Comparison of ENCODE assay signal across 8 cellular contexts in genomic region chr15:31869640-31870335, GRCh38. TPM values are rescaled to one million over a fixed set of nuclear protein-coding genes. Genes with fewer than 3 reads are reported as not detected.
DNase-seq lines count a peak whose midpoint lies in the region; ATAC-seq and TF ChIP-seq lines count a peak whose summit lies in the region.

No MANE protein-coding gene starts in this region.

- H3K4me3 Mint-ChIP-seq in neural progenitor cell: peak overlapping the region; percentile 90

- peaks cover 18% of the 10 kb centered on the region for H4K20me1 ChIP-seq in neural progenitor cell (ENCODE audit: low read depth)

- no peaks in the 10 kb centered on the region for H3K36me3 Mint-ChIP-seq in neural progenitor cell

- H3F3A ChIP-seq in neural progenitor cell (ENCODE audit: low read depth): peaks cover 6% of the 10 kb centered on the region

- H3K27me3 ChIP-seq in esophagus (ENCODE audit: control insufficient read depth in 1 of 2, insufficient read depth in 2 of 2, low read length in 2 of 2) (no peaks in the 10 kb centered on the region), neural progenitor cell (peaks cover 27% of the 10 kb centered on the region)

- H3K79me2 ChIP-seq in neural progenitor cell (ENCODE audit: low read depth): no peaks in the 10 kb centered on the region

- H3K4me3 ChIP-seq in esophagus (ENCODE audit: low read depth in 1 of 2, low read length in 2 of 2): peak overlapping the region; percentile 65 to 82
- H3K4me3 ChIP-seq in neural progenitor cell: peak overlapping the region; percentile 52

- ATAC-seq in GM21367 (IDR thresholded peaks at IDR 0.05; ENCODE audit: unreplicated experiment) (no peak), GM19455 (IDR thresholded peaks at IDR 0.05; ENCODE audit: unreplicated experiment) (no peak)

- no peaks in the 10 kb centered on the region for H3K9me3 ChIP-seq in esophagus (ENCODE audit: control insufficient read depth in 2 of 2, insufficient read depth in 1 of 2, low read depth in 1 of 2, low read length in 1 of 2)
- H3K9me3 ChIP-seq in neural progenitor cell (ENCODE audit: low read depth): no peaks in the 10 kb centered on the region

- H3K27ac ChIP-seq in esophagus (ENCODE audit: low read depth in 2 of 2, low read length in 1 of 2) (peak overlapping the region in 1 of 2 donors; percentile 14), neural progenitor cell (no peak overlapping the region)

- DNase-seq in activated CD8-positive, alpha-beta memory T cell treated with anti-CD3 and anti-CD28 coated beads for 24 hours: peak; percentile 62
- no peak for DNase-seq in activated CD8-positive, alpha-beta memory T cell treated with anti-CD3 and anti-CD28 coated beads, Interleukin-2, amount 50 U/mL, for 48 hours
- DNase-seq in NCI-H345 treated with DMSO at 0.1 percent for 48 hours (lab: John Stamatoyannopoulos, UW; ENCODE audit: unreplicated experiment): peak; percentile 16
- peak; percentile 69 for DNase-seq in neural progenitor cell (ENCODE audit: low spot score)
- no peak for DNase-seq in NCI-H128 (lab: John Stamatoyannopoulos, UW; ENCODE audit: unreplicated experiment)

- no peak for TF ChIP-seq CTCF in neural progenitor cell (IDR thresholded peaks at IDR 0.05)

- no peaks in the 10 kb centered on the region for H3K9me3 Mint-ChIP-seq in neural progenitor cell

- WGBS in esophagus, 2 donors: 2% methylated on average over 55 to 65 of the region's 65 CpGs

- no peaks in the 10 kb centered on the region for H3K36me3 ChIP-seq in esophagus (ENCODE audit: control insufficient read depth in 2 of 2, insufficient read depth in 2 of 2, low read length in 1 of 2)
- no peaks in the 10 kb centered on the region for H3K36me3 ChIP-seq in neural progenitor cell

- H3K4me1 ChIP-seq in esophagus (ENCODE audit: control insufficient read depth in 2 of 2, insufficient read depth in 2 of 2, low read length in 1 of 2): no peaks in the 10 kb centered on the region
- peaks cover 5% of the 10 kb centered on the region for H3K4me1 ChIP-seq in neural progenitor cell

- H3K9ac ChIP-seq in neural progenitor cell: no peak overlapping the region

- H3K27me3 Mint-ChIP-seq in neural progenitor cell (ENCODE audit: insufficient read depth, low read depth): peaks cover 15% of the 10 kb centered on the region

- H3K27ac Mint-ChIP-seq in neural progenitor cell: no peak overlapping the region

- peak overlapping the region; percentile 92 for H3K4me2 ChIP-seq in neural progenitor cell

- peaks cover 10% of the 10 kb centered on the region for H3K4me1 Mint-ChIP-seq in neural progenitor cell

- H2AFZ ChIP-seq in neural progenitor cell (replicated peaks): no peak overlapping the region

RNA-seq across cellular contexts. Expression of gene OTUD7A, which starts 0.7 kb away (rescaled TPM):
- under 1 TPM; 0.41 to 0.65 TPM for polyA plus RNA-seq in esophagus
- 0.39 and 1.5 TPM in 2 replicates for total RNA-seq in neural progenitor cell (ENCODE audit: low replicate concordance)

Comparison
In these comparisons a context has a peak if more than half of its experiments do, and no peak if none do; other contexts are left out.
1. DNase-seq: peak in activated CD8-positive, alpha-beta memory T cell treated with anti-CD3 and anti-CD28 coated beads for 24 hours (single experiment), NCI-H345 treated with DMSO at 0.1 percent for 48 hours (single experiment) and neural progenitor cell (single experiment); none in activated CD8-positive, alpha-beta memory T cell treated with anti-CD3 and anti-CD28 coated beads, Interleukin-2, amount 50 U/mL, for 48 hours (single experiment) and NCI-H128 (single experiment).